17 cellular contexts compared by ENCODE assay signal in genomic region chr14:84458881-84459280, GRCh38.
DNase-seq lines count a peak whose midpoint lies in the region; ATAC-seq and TF ChIP-seq lines count a peak whose summit lies in the region.
"Had no signal": no experiment of that assay in that cellular context is flagged by ENCODE, and none has a peak within 500 bp of the region (broad histone marks: within the 10 kb centered on the region; RNA-seq: fewer than 3 reads in every experiment).

No MANE protein-coding gene starts in this region.

- no peak for TF ChIP-seq CTCF in MM.1S (IDR thresholded peaks at IDR 0.05; ENCODE audit: low read length)

- H3K9ac ChIP-seq in MM.1S (ENCODE audit: low read length), result no peak overlapping the region
- H3K9ac ChIP-seq: GM23248 had no signal

- no peaks in the 10 kb centered on the region for H4K20me1 ChIP-seq in MM.1S (ENCODE audit: insufficient read depth, low read length)

- H3K4me1 ChIP-seq in MM.1S (ENCODE audit: low read length), result no peaks in the 10 kb centered on the region
- H3K4me1 ChIP-seq: BE2C had no signal

- no peak overlapping the region for H2AFZ ChIP-seq in MM.1S (ENCODE audit: low read length)
- H2AFZ ChIP-seq: GM23248 had no signal

- no peaks in the 10 kb centered on the region for H3K27me3 ChIP-seq in MM.1S (replicated peaks; ENCODE audit: insufficient read depth, low read length)
- H3K27me3 ChIP-seq: BE2C had no signal

- no peak overlapping the region for H3K4me2 ChIP-seq in MM.1S (ENCODE audit: low read depth, low read length)

- no peaks in the 10 kb centered on the region for H3K79me2 ChIP-seq in MM.1S (ENCODE audit: low read length)

- no peak for ATAC-seq in HG03196 (IDR thresholded peaks at IDR 0.05; ENCODE audit: unreplicated experiment)

- no peaks in the 10 kb centered on the region for H3F3A ChIP-seq in MM.1S (ENCODE audit: insufficient read depth, low read length)

- H3K27ac ChIP-seq in MM.1S (ENCODE audit: low read length), result no peak overlapping the region
- H3K27ac ChIP-seq: GM23248 had no signal

- no peaks in the 10 kb centered on the region for H3K36me3 ChIP-seq in MM.1S (replicated peaks; ENCODE audit: insufficient read depth, low read length)
- H3K36me3 ChIP-seq: BE2C had no signal

- DNase-seq in DMS153 treated with DMSO at 0.1 percent for 48 hours (lab: John Stamatoyannopoulos, UW; ENCODE audit: unreplicated experiment) (peak; percentile 26), G401 (ENCODE audit: low spot score) (peak; percentile 78), SHP77 treated with DMSO at 0.1 percent for 48 hours (lab: John Stamatoyannopoulos, UW) (peak; percentile 38), pons (ENCODE audit: low spot score) (peak; percentile 75), NCI-H2081 treated with DMSO at 0.1 percent for 48 hours (lab: John Stamatoyannopoulos, UW) (no peak), MM.1S (no peak)
- DNase-seq: BE2C; CD4-positive, alpha-beta T cell; GF-D8; GM23248; HCEC 1CT; KBM-7; NCI-H187 treated with DMSO at 0.1 percent for 48 hours; NCI-H510A treated with DMSO at 0.1 percent for 48 hours; OCI-M1; SIG-M5 had no signal

- no peaks in the 10 kb centered on the region for H3K9me3 ChIP-seq in MM.1S (replicated peaks; ENCODE audit: insufficient read depth, low read length)
- H3K9me3 ChIP-seq: BE2C had no signal

- no peak overlapping the region for H3K4me3 ChIP-seq in MM.1S (ENCODE audit: low read length)
- H3K4me3 ChIP-seq: GM23248 had no signal

- no peaks in the 10 kb centered on the region for H3K9me2 ChIP-seq in MM.1S (replicated peaks; ENCODE audit: insufficient read depth, low read length)

- in situ Hi-C loops in G401 (cut with HindIII; ENCODE audit: low sequenced_read_pairs), result no loop called here

Comparison
In these comparisons a context has a peak if more than half of its experiments do, and no peak if none do; other contexts are left out.
1. DNase-seq: peak in DMS153 treated with DMSO at 0.1 percent for 48 hours (single experiment), G401 (single experiment), SHP77 treated with DMSO at 0.1 percent for 48 hours (single experiment) and pons (single experiment); none in NCI-H2081 treated with DMSO at 0.1 percent for 48 hours (single experiment) and MM.1S (single experiment).